In the genomic region with DNA sequence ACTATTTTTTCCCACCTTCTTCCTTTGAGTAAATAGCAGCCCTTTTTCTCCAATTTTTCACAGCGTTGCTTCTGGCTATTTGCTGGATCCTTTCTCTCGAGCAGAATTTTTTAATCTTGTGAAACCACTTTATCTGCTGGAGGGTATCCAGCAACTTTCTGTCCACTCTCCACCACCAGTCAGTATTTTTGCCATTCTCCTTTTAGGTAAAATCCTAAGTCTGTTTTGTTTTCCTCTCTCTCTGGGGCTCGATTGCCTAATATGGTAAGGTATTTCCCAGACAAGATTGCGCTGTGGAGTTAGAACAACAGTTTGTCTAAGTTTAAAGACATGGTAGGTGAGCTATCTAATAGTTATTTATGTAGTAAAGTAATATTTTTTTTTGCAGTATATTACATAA, we compare ENCODE assay signal across 11 cellular contexts.
A peak's percentile ranks its signal among the peaks of the same experiment; 100 is the strongest.
DNase-seq lines count a peak whose midpoint lies in the region; ATAC-seq and TF ChIP-seq lines count a peak whose summit lies in the region.
"Had no signal": no experiment of that assay in that cellular context is flagged by ENCODE, and none has a peak within 500 bp of the region (broad histone marks: within the 10 kb centered on the region; RNA-seq: fewer than 3 reads in every experiment).

No MANE protein-coding gene starts in this region.

- DNase-seq in amniotic epithelial cell (ENCODE audit: low read depth) = peak; percentile 90
- no peak for DNase-seq in Right ventricle myocardium superior
- no peak for DNase-seq in omental fat pad (ENCODE audit: low spot score)
- no peak for DNase-seq in hypothalamus (lab: John Stamatoyannopoulos, UW)
- no peak for DNase-seq in NCI-H748 (lab: John Stamatoyannopoulos, UW; ENCODE audit: unreplicated experiment)
- DNase-seq: activated T-cell treated with anti-CD3 and anti-CD28 coated beads, Interleukin-2, amount 50 U/mL, for 1 hour; erythroblast had no signal

- no peaks in the 10 kb centered on the region for H3K36me3 ChIP-seq in ACC112 (ENCODE audit: insufficient read depth, low read length)

- peak; percentile 45 for ATAC-seq in Right ventricle myocardium superior (ENCODE audit: poor library complexity)
- ATAC-seq in omental fat pad (ENCODE audit: low FRiP score) = peak; percentile 87
- ATAC-seq in activated CD4-positive, CD25-positive, alpha-beta regulatory T cell treated with anti-CD3 and anti-CD28 coated beads, Interleukin-2, amount 50 U/mL, for 24 hours = no peak
- ATAC-seq in GM21381 (IDR thresholded peaks at IDR 0.05; ENCODE audit: unreplicated experiment) = no peak
- ATAC-seq: A549 had no signal

- H3K27me3 ChIP-seq in ACC112 (ENCODE audit: insufficient read depth, low read length) = no peaks in the 10 kb centered on the region

- no peak overlapping the region for H2AFZ ChIP-seq in ACC112 (ENCODE audit: low read length, unreplicated experiment)

- H3K79me2 ChIP-seq in ACC112 (ENCODE audit: control insufficient read depth, insufficient read depth, low read length, unreplicated experiment) = no peaks in the 10 kb centered on the region

- intact Hi-C loops in Right ventricle myocardium superior (cut with DNase I) = no loop called here

- H3K27ac ChIP-seq in ACC112 (ENCODE audit: low read depth, low read length) = peak overlapping the region; percentile 72
- H3K27ac ChIP-seq: A549 had no signal

- peaks cover 17% of the 10 kb centered on the region for H3K4me1 ChIP-seq in ACC112 (ENCODE audit: control insufficient read depth, insufficient read depth, low read length, unreplicated experiment)

- TF ChIP-seq CTCF in omental fat pad (IDR thresholded peaks at IDR 0.05) = no peak

- H3K4me3 ChIP-seq in ACC112 (ENCODE audit: low read depth, low read length) = 0 out of 2 replicates have a peak overlapping the region, but pooled peaks have one; percentile 18
- H3K4me3 ChIP-seq: A549 had no signal

Comparison
In these comparisons a context has a peak if more than half of its experiments do, and no peak if none do; other contexts are left out.
1. ATAC-seq: peak in Right ventricle myocardium superior (single experiment) and omental fat pad (single experiment); none in activated CD4-positive, CD25-positive, alpha-beta regulatory T cell treated with anti-CD3 and anti-CD28 coated beads, Interleukin-2, amount 50 U/mL, for 24 hours (0 of 2) and GM21381 (single experiment).